10 cellular contexts compared by ENCODE assay signal in the genomic region with DNA sequence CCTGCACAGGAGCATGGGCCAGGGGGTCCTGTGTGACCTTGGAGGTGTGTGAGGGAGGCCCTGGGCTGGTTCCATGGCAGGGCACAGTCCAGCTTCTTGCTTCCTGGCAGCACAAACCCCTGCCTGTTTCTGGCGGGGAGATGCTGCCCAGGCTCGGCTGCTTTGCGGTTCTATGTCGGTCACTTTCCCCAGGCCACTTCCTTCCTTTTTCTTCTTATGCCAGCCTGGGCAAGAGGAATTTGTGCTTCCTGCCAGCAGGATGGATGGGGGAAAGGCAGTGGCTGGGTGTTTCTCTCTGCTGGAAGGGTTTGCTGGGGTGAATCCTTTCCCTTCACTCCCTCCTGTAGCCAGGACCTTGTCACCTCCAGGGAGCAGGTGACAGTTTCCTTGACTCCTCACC. TPM values are rescaled to one million over a fixed set of nuclear protein-coding genes. Genes with fewer than 3 reads are reported as not detected.
A peak's percentile ranks its signal among the peaks of the same experiment; 100 is the strongest.
DNase-seq lines count a peak whose midpoint lies in the region; ATAC-seq, FAIRE-seq and TF ChIP-seq lines count a peak whose summit lies in the region.
"Had no signal": no experiment of that assay in that cellular context is flagged by ENCODE, and none has a peak within 500 bp of the region (broad histone marks: within the 10 kb centered on the region; RNA-seq: fewer than 3 reads in every experiment).

No MANE protein-coding gene starts in this region.

- in situ Hi-C loops in ACHN (cut with HindIII; ENCODE audit: low pct_ligation_motif_present, low pct_unique_long_range_greater_than_20kb, low sequenced_read_pairs), result no loop called here

- intact Hi-C loops in dendritic cell treated with granulocyte-macrophage colony-stimulating factor and Interleukin-4, amounts not matched to agents 40 ng/mL and 50 ng/mL, for 4 days (cut with micrococcal nuclease), result no loop called here

- no peak for ATAC-seq in GM21723 (IDR thresholded peaks at IDR 0.05; ENCODE audit: unreplicated experiment)

- peaks cover 80% of the 10 kb centered on the region for H3K27me3 Mint-ChIP-seq in dendritic cell treated with granulocyte-macrophage colony-stimulating factor and Interleukin-4, amounts not matched to agents 40 ng/mL and 50 ng/mL, for 4 days
- H3K27me3 Mint-ChIP-seq in nephron (ENCODE audit: low read depth), result no peaks in the 10 kb centered on the region

- H3K9me3 Mint-ChIP-seq in dendritic cell treated with granulocyte-macrophage colony-stimulating factor and Interleukin-4, amounts not matched to agents 40 ng/mL and 50 ng/mL, for 4 days, result no peaks in the 10 kb centered on the region
- no peaks in the 10 kb centered on the region for H3K9me3 Mint-ChIP-seq in nephron
- H3K9me3 Mint-ChIP-seq: activated CD4-positive, alpha-beta memory T cell treated with anti-CD3 and anti-CD28 coated beads, Interleukin-2, amount 10 ng/mL, durations not matched to agents 7 days and 5 days had no signal

- H3K4me3 Mint-ChIP-seq in dendritic cell treated with granulocyte-macrophage colony-stimulating factor and Interleukin-4, amounts not matched to agents 40 ng/mL and 50 ng/mL, for 4 days, result no peak overlapping the region
- no peak overlapping the region for H3K4me3 Mint-ChIP-seq in nephron
- H3K4me3 Mint-ChIP-seq: activated CD4-positive, alpha-beta memory T cell treated with anti-CD3 and anti-CD28 coated beads, Interleukin-2, amount 10 ng/mL, durations not matched to agents 7 days and 5 days had no signal

- TF ChIP-seq CTCF in nephron (IDR thresholded peaks at IDR 0.05; ENCODE audit: unreplicated experiment in 3 of 3) (no peak), D721Med (IDR thresholded peaks at IDR 0.05; ENCODE audit: insufficient read depth, missing control alignments) (no peak)

- DNase-seq in ACHN (peak; percentile 70), MV-4-11 (lab: John Stamatoyannopoulos, UW) (peak; percentile 77), D721Med (ENCODE audit: insufficient read length, low spot score) (no peak), ureter (ENCODE audit: low spot score) (no peak)
- no peak for DNase-seq in activated CD4-positive, CD25-positive, alpha-beta regulatory T cell treated with anti-CD3 and anti-CD28 coated beads, Interleukin-2, amount 50 U/mL, for 72 hours
- DNase-seq: activated CD4-positive, alpha-beta memory T cell treated with anti-CD3 and anti-CD28 coated beads, Interleukin-2, amount 10 ng/mL, durations not matched to agents 7 days and 5 days had no signal

- H3K4me1 Mint-ChIP-seq in dendritic cell treated with granulocyte-macrophage colony-stimulating factor and Interleukin-4, amounts not matched to agents 40 ng/mL and 50 ng/mL, for 4 days (ENCODE audit: low read depth), result peaks cover 80% of the 10 kb centered on the region
- peaks cover 80% of the 10 kb centered on the region for H3K4me1 Mint-ChIP-seq in nephron

- no peak for FAIRE-seq in D721Med (lab: Jason Lieb, UNC)
- FAIRE-seq: islet of Langerhans had no signal

- H3K27ac Mint-ChIP-seq in dendritic cell treated with granulocyte-macrophage colony-stimulating factor and Interleukin-4, amounts not matched to agents 40 ng/mL and 50 ng/mL, for 4 days, result peak overlapping the region; percentile 64
- H3K27ac Mint-ChIP-seq in nephron, result peak overlapping the region in 2 of 3 experiments; percentile 70 to 86
- H3K27ac Mint-ChIP-seq: activated CD4-positive, alpha-beta memory T cell treated with anti-CD3 and anti-CD28 coated beads, Interleukin-2, amount 10 ng/mL, durations not matched to agents 7 days and 5 days had no signal

- H3K36me3 Mint-ChIP-seq in dendritic cell treated with granulocyte-macrophage colony-stimulating factor and Interleukin-4, amounts not matched to agents 40 ng/mL and 50 ng/mL, for 4 days (ENCODE audit: low read depth), result no peaks in the 10 kb centered on the region
- no peaks in the 10 kb centered on the region for H3K36me3 Mint-ChIP-seq in nephron (ENCODE audit: low read depth)

RNA-seq across cellular contexts. Expression of a gene that starts 24.3 kb away (rescaled TPM):
- total RNA-seq in ureter, result 42.1 TPM

Comparison
In these comparisons a context has a peak if more than half of its experiments do, and no peak if none do; other contexts are left out.
1. DNase-seq: peak in ACHN (single experiment) and MV-4-11 (single experiment); none in D721Med (single experiment), activated CD4-positive, CD25-positive, alpha-beta regulatory T cell treated with anti-CD3 and anti-CD28 coated beads, Interleukin-2, amount 50 U/mL, for 72 hours (single experiment) and ureter (single experiment).